Comparison of ENCODE assay signal across 23 cellular contexts in genomic region chr5:172701336-172702061, GRCh38.
A peak's percentile ranks its signal among the peaks of the same experiment; 100 is the strongest.
DNase-seq lines count a peak whose midpoint lies in the region; ATAC-seq, FAIRE-seq and TF ChIP-seq lines count a peak whose summit lies in the region.
"Had no signal": no experiment of that assay in that cellular context is flagged by ENCODE, and none has a peak within 500 bp of the region (broad histone marks: within the 10 kb centered on the region; RNA-seq: fewer than 3 reads in every experiment).

No MANE protein-coding gene starts in this region.

- no peak overlapping the region for H2AFZ ChIP-seq in astrocyte (ENCODE audit: low read depth, low read length)

- intact Hi-C loops in sigmoid colon (cut with DNase I), result loop anchor here (10.0 kb wide), 1 partner anchor 583 kb away; no protein-coding TSS in a partner anchor
- intact Hi-C loops in CD4-positive, alpha-beta memory T cell (cut with micrococcal nuclease), result no loop called here

- WGBS in sigmoid colon, 2 donors, result 31 to 35% methylated on average over 16 of the region's 16 CpGs

- no peak overlapping the region for H3K4me3 Mint-ChIP-seq in astrocyte (ENCODE audit: unreplicated experiment)
- H3K4me3 Mint-ChIP-seq in CD4-positive, alpha-beta memory T cell, result peak overlapping the region in 1 of 8 donors; percentile 21
- H3K4me3 Mint-ChIP-seq: natural killer cell, T-cell had no signal

- no peaks in the 10 kb centered on the region for H3K36me3 Mint-ChIP-seq in astrocyte (ENCODE audit: low read depth, unreplicated experiment)
- H3K36me3 Mint-ChIP-seq in CD4-positive, alpha-beta memory T cell, result peaks cover 0 to 2% of the 10 kb centered on the region in 2 donors
- H3K36me3 Mint-ChIP-seq: IgD-negative memory B cell, natural killer cell, T-cell had no signal

- FAIRE-seq in astrocyte (lab: Jason Lieb, UNC), result no peak
- FAIRE-seq: colon, RCC 7860 had no signal

- no peaks in the 10 kb centered on the region for H3K4me1 ChIP-seq in astrocyte (ENCODE audit: insufficient read depth, low read length)
- peaks cover 0 to 23% (median 21%) of the 10 kb centered on the region in 4 donors for H3K4me1 ChIP-seq in sigmoid colon
- peaks cover 21% of the 10 kb centered on the region for H3K4me1 ChIP-seq in CD4-positive, alpha-beta memory T cell (ENCODE audit: insufficient read depth, low read length)

- no peaks in the 10 kb centered on the region for H4K20me1 ChIP-seq in astrocyte (ENCODE audit: insufficient read depth, low read length)

- TF ChIP-seq CTCF in astrocyte (IDR thresholded peaks at IDR 0.05; ENCODE audit: insufficient read depth, low read depth, low read length) (no peak), sigmoid colon (IDR thresholded peaks at IDR 0.05) (no peak)

- no peak overlapping the region for H3K27ac ChIP-seq in astrocyte (ENCODE audit: low read depth, low read length)
- H3K27ac ChIP-seq in sigmoid colon, result no peak overlapping the region
- H3K27ac ChIP-seq in CD4-positive, alpha-beta memory T cell (ENCODE audit: low read depth, low read length), result no peak overlapping the region
- H3K27ac ChIP-seq: C4-2B, lower lobe of right lung had no signal

- no peak for TF ChIP-seq POLR2A in sigmoid colon (IDR thresholded peaks at IDR 0.05)

- no peaks in the 10 kb centered on the region for H3K9me3 Mint-ChIP-seq in astrocyte (ENCODE audit: unreplicated experiment)
- H3K9me3 Mint-ChIP-seq in CD4-positive, alpha-beta memory T cell, result peaks cover 0 to 4% (median 0%) of the 10 kb centered on the region in 8 donors
- H3K9me3 Mint-ChIP-seq: IgD-negative memory B cell, natural killer cell, T-cell had no signal

- CTCF ChIA-PET in CD4-positive, alpha-beta memory T cell (lab: Charles Lee; ENCODE audit: partially characterized antibody), result interaction anchor here (0.7 to 8.0 kb wide), 6 partner anchors 8 to 71 kb away, joined by 3 to 66 read pairs (median 3); no protein-coding TSS in a partner anchor

- peaks cover 44% of the 10 kb centered on the region for H3K27me3 Mint-ChIP-seq in astrocyte (ENCODE audit: low read depth, unreplicated experiment)
- peaks cover 22 to 34% of the 10 kb centered on the region in 2 donors for H3K27me3 Mint-ChIP-seq in CD4-positive, alpha-beta memory T cell

- POLR2A ChIA-PET in CD4-positive, alpha-beta memory T cell (lab: Charles Lee; ENCODE audit: partially characterized antibody), result interaction anchor here (0.9 to 1.1 kb wide), 2 partner anchors 17 to 70 kb away, joined by 3 to 4 read pairs; partner anchors contain the start of gene DUSP1

- no peaks in the 10 kb centered on the region for H3K36me3 ChIP-seq in H7 (replicated peaks; ENCODE audit: control insufficient read depth, insufficient read depth, low read length)
- no peaks in the 10 kb centered on the region for H3K36me3 ChIP-seq in astrocyte (ENCODE audit: insufficient read depth, low read length)
- no peaks in the 10 kb centered on the region for H3K36me3 ChIP-seq in sigmoid colon
- no peaks in the 10 kb centered on the region for H3K36me3 ChIP-seq in CD4-positive, alpha-beta memory T cell (ENCODE audit: insufficient read depth, low read length)
- H3K36me3 ChIP-seq: gastroesophageal sphincter, HAP-1, lower lobe of right lung had no signal

- H3K27me3 ChIP-seq in H7 (ENCODE audit: control insufficient read depth, insufficient read depth, low read length) (peaks cover 6% of the 10 kb centered on the region), astrocyte (ENCODE audit: insufficient read depth, low read length) (peaks cover 32% of the 10 kb centered on the region), sigmoid colon (no peaks in the 10 kb centered on the region)
- H3K27me3 ChIP-seq in CD4-positive, alpha-beta memory T cell (ENCODE audit: insufficient read depth, low read length), result peaks cover 7% of the 10 kb centered on the region

- H3K27ac Mint-ChIP-seq in astrocyte (ENCODE audit: unreplicated experiment), result peak overlapping the region; percentile 38
- H3K27ac Mint-ChIP-seq in CD4-positive, alpha-beta memory T cell, result peak overlapping the region in 1 of 7 donors; percentile 42
- H3K27ac Mint-ChIP-seq: natural killer cell, T-cell had no signal

- no peak overlapping the region for H3K9ac ChIP-seq in astrocyte (ENCODE audit: low read length)

- H3K4me1 Mint-ChIP-seq in astrocyte (ENCODE audit: low read depth, unreplicated experiment), result peaks cover 6% of the 10 kb centered on the region
- peaks cover 11 to 27% (median 21%) of the 10 kb centered on the region in 4 donors for H3K4me1 Mint-ChIP-seq in CD4-positive, alpha-beta memory T cell

- H3K79me2 ChIP-seq in astrocyte (ENCODE audit: insufficient read depth, low read length), result no peaks in the 10 kb centered on the region

- H3K4me3 ChIP-seq in H7 (ENCODE audit: insufficient read depth, low read depth, low read length), result no peak overlapping the region
- no peak overlapping the region for H3K4me3 ChIP-seq in astrocyte (ENCODE audit: insufficient read depth, low read depth, low read length)
- no peak overlapping the region for H3K4me3 ChIP-seq in sigmoid colon
- H3K4me3 ChIP-seq in CD4-positive, alpha-beta memory T cell (ENCODE audit: low read length in 2 of 2), result no peak overlapping the region
- H3K4me3 ChIP-seq: gastroesophageal sphincter, HAP-1, lower lobe of right lung had no signal

- H3K9me3 ChIP-seq in astrocyte (ENCODE audit: insufficient read depth, low read depth, low read length) (no peaks in the 10 kb centered on the region), sigmoid colon (no peaks in the 10 kb centered on the region)
- no peaks in the 10 kb centered on the region for H3K9me3 ChIP-seq in CD4-positive, alpha-beta memory T cell (ENCODE audit: control insufficient read depth in 1 of 2, low read length in 2 of 2)
- H3K9me3 ChIP-seq: gastroesophageal sphincter, HAP-1, lower lobe of right lung had no signal

- no peak for ATAC-seq in HG02678 (IDR thresholded peaks at IDR 0.05; ENCODE audit: unreplicated experiment)
- ATAC-seq: gastroesophageal sphincter, T-cell had no signal

- no peak for TF ChIP-seq EP300 in sigmoid colon (IDR thresholded peaks at IDR 0.05)

- DNase-seq in H7 (peak; percentile 27), MV-4-11 (lab: John Stamatoyannopoulos, UW) (peak; percentile 73), astrocyte (ENCODE audit: low read depth) (no peak), sigmoid colon (peak; percentile 60), NCI-H2196 (lab: John Stamatoyannopoulos, UW; ENCODE audit: unreplicated experiment) (no peak)
- DNase-seq in CD4-positive, alpha-beta memory T cell, result no peak
- DNase-seq: activated CD8-positive, alpha-beta memory T cell treated with anti-CD3 and anti-CD28 coated beads for 24 hours; activated effector memory CD4-positive, alpha-beta T cell treated with Interleukin-2 at 50 U/mL for 16 hours; anterior cingulate cortex; DMS79 treated with DMSO at 0.1 percent for 48 hours; lower lobe of right lung; natural killer cell; NCI-H1436; NCI-H446; substantia nigra; T-cell had no signal

- H3K4me2 ChIP-seq in astrocyte (ENCODE audit: low read length), result no peak overlapping the region

Comparison
In these comparisons a context has a peak if more than half of its experiments do, and no peak if none do; other contexts are left out.
1. DNase-seq: peak in H7 (single experiment), MV-4-11 (single experiment) and sigmoid colon (single experiment); none in astrocyte (single experiment), CD4-positive, alpha-beta memory T cell (0 of 5) and NCI-H2196 (single experiment).